Comparison of ENCODE assay signal across 21 cellular contexts in the genomic region with DNA sequence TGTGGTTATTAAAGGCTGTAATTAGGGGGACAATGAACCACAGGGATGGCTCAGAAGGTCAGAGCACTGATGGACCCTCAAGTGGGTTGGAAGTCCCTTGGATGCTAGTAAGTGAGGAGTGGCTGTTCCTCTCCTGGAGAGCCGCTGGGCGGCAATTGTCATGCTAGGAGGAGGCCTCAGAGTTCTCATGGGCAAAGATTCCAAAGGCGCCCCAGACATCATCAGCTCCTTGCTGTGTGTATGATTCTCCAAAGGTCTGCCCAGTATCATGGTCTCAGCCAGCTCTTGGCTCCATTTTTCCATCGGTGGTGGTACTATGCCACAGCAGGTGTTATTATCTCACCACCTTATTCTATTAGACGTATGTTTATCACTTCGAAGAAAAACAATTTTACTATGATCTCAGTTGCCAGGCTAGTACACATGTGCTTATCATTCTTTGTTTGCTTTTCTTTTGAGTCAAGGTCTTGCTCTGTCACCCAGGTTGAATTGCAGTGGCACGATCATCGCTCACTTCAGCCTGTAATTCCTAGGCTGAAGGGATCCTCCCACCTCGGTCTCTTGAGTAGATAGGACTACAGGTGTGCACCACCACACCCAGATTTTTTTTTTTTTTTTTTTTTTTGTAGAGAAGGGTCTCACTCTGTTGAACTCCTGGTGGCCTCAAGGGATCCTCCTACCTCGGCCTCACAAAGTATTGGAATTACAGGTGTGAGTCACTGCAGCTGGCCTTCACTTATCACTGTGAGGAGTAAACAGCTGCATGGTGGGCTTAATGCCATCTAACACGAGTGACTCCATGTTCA. TPM values are rescaled to one million over a fixed set of nuclear protein-coding genes. Genes with fewer than 3 reads are reported as not detected.
DNase-seq lines count a peak whose midpoint lies in the region; ATAC-seq, FAIRE-seq and TF ChIP-seq lines count a peak whose summit lies in the region.
"Had no signal": no experiment of that assay in that cellular context is flagged by ENCODE, and none has a peak within 500 bp of the region (broad histone marks: within the 10 kb centered on the region; RNA-seq: fewer than 3 reads in every experiment).

No MANE protein-coding gene starts in this region.

- H2AFZ ChIP-seq in astrocyte (ENCODE audit: low read depth, low read length): no peak overlapping the region
- H2AFZ ChIP-seq: GM23248 had no signal

- H3K27me3 ChIP-seq in astrocyte (ENCODE audit: insufficient read depth, low read length): no peaks in the 10 kb centered on the region
- no peaks in the 10 kb centered on the region for H3K27me3 ChIP-seq in liver (ENCODE audit: control insufficient read depth in 4 of 4, insufficient read depth in 4 of 4, low read length in 3 of 4)
- no peaks in the 10 kb centered on the region for H3K27me3 ChIP-seq in HAP-1 (ENCODE audit: low read depth)

- no peaks in the 10 kb centered on the region for H3K9me3 Mint-ChIP-seq in astrocyte (ENCODE audit: unreplicated experiment)
- H3K9me3 Mint-ChIP-seq: CD8-positive, alpha-beta memory T cell; H9; T-helper 1 cell treated with Interleukin-12 subunit alpha and Interleukin-12 subunit beta and Interleukin-4 antibody, amounts not matched to agents 30 μg/mL and 1 μg/mL, for 36 hours had no signal

- no peaks in the 10 kb centered on the region for H3K9me3 ChIP-seq in astrocyte (ENCODE audit: insufficient read depth, low read depth, low read length)
- H3K9me3 ChIP-seq in liver (ENCODE audit: control insufficient read depth in 4 of 4, low read length in 3 of 4): no peaks in the 10 kb centered on the region
- no peaks in the 10 kb centered on the region for H3K9me3 ChIP-seq in HAP-1

- no peaks in the 10 kb centered on the region for H3K27me3 Mint-ChIP-seq in astrocyte (ENCODE audit: low read depth, unreplicated experiment)
- H3K27me3 Mint-ChIP-seq: CD8-positive, alpha-beta memory T cell had no signal

- H3K9ac ChIP-seq in astrocyte (ENCODE audit: low read length) (no peak overlapping the region), liver (ENCODE audit: low read depth in 1 of 2, low read length in 2 of 2) (no peak overlapping the region)
- H3K9ac ChIP-seq: GM23248 had no signal

- TF ChIP-seq RAD21 in liver (IDR thresholded peaks at IDR 0.05): no peak

- ATAC-seq in GM18517 (IDR thresholded peaks at IDR 0.05; ENCODE audit: unreplicated experiment) (no peak), GM21526 (IDR thresholded peaks at IDR 0.05; ENCODE audit: low FRiP score, unreplicated experiment) (no peak)

- H3K4me3 ChIP-seq in astrocyte (ENCODE audit: insufficient read depth, low read depth, low read length): no peak overlapping the region
- H3K4me3 ChIP-seq in liver (ENCODE audit: low read depth in 1 of 3, low read length in 3 of 3): no peak overlapping the region
- no peak overlapping the region for H3K4me3 ChIP-seq in HAP-1
- H3K4me3 ChIP-seq: GM23248 had no signal

- H3K27ac Mint-ChIP-seq in astrocyte (ENCODE audit: unreplicated experiment): peak overlapping the region; percentile 27
- H3K27ac Mint-ChIP-seq: H9; T-helper 1 cell treated with Interleukin-12 subunit alpha and Interleukin-12 subunit beta and Interleukin-4 antibody, amounts not matched to agents 30 μg/mL and 1 μg/mL, for 36 hours had no signal

- WGBS in liver: 68% methylated on average over 11 of the region's 11 CpGs

- DNase-seq in NCI-H2029 (lab: John Stamatoyannopoulos, UW) (peak; percentile 39), NCI-H2029 treated with DMSO at 0.1 percent for 48 hours (lab: John Stamatoyannopoulos, UW) (no peak), astrocyte (ENCODE audit: low read depth) (no peak), HAP-1 (ENCODE audit: low spot score in 2 of 2) (no peak)
- DNase-seq: CD8-positive, alpha-beta memory T cell; DMS79 treated with DMSO at 0.1 percent for 48 hours; GM23248; H9; KG1; NCI-H1105; NCI-H187; NCI-H345; NCI-H524; Right ventricle myocardium superior had no signal

- no peak overlapping the region for H3K4me3 Mint-ChIP-seq in astrocyte (ENCODE audit: unreplicated experiment)
- H3K4me3 Mint-ChIP-seq: CD8-positive, alpha-beta memory T cell; H9; T-helper 1 cell treated with Interleukin-12 subunit alpha and Interleukin-12 subunit beta and Interleukin-4 antibody, amounts not matched to agents 30 μg/mL and 1 μg/mL, for 36 hours had no signal

- TF ChIP-seq CTCF in astrocyte (IDR thresholded peaks at IDR 0.05; ENCODE audit: insufficient read depth, low read depth, low read length) (no peak), liver (IDR thresholded peaks at IDR 0.05; ENCODE audit: low read depth, low read length, missing input control) (no peak)

- peaks cover 10% of the 10 kb centered on the region for H3K4me1 ChIP-seq in astrocyte (ENCODE audit: insufficient read depth, low read length)
- peaks cover 0 to 10% (median 2%) of the 10 kb centered on the region in 4 donors for H3K4me1 ChIP-seq in liver (ENCODE audit: control insufficient read depth in 4 of 4, insufficient read depth in 4 of 4, low read length in 3 of 4)
- peaks cover 8% of the 10 kb centered on the region for H3K4me1 ChIP-seq in HAP-1

- H3K4me2 ChIP-seq in astrocyte (ENCODE audit: low read length): no peak overlapping the region

- no peak for FAIRE-seq in astrocyte (lab: Jason Lieb, UNC)
- FAIRE-seq: A204.1 had no signal

- in situ Hi-C loops in HAP-1 (cut with MboI; ENCODE audit: low sequenced_read_pairs): no loop called here

- H3K79me2 ChIP-seq in astrocyte (ENCODE audit: insufficient read depth, low read length): peaks cover 75% of the 10 kb centered on the region

- H3K4me1 Mint-ChIP-seq in astrocyte (ENCODE audit: low read depth, unreplicated experiment): peaks cover 6% of the 10 kb centered on the region

- H3K36me3 ChIP-seq in astrocyte (ENCODE audit: insufficient read depth, low read length) (no peaks in the 10 kb centered on the region), liver (ENCODE audit: control insufficient read depth in 4 of 4, insufficient read depth in 3 of 4, low read depth in 1 of 4, low read length in 3 of 4) (no peaks in the 10 kb centered on the region), HAP-1 (replicated peaks) (no peaks in the 10 kb centered on the region)

- H3K27ac ChIP-seq in astrocyte (ENCODE audit: low read depth, low read length): no peak overlapping the region
- H3K27ac ChIP-seq in liver (ENCODE audit: low read depth in 1 of 2, low read length in 2 of 2): no peak overlapping the region
- H3K27ac ChIP-seq: C4-2B, GM23248, HL-60 had no signal

- peaks cover 17% of the 10 kb centered on the region for H4K20me1 ChIP-seq in astrocyte (ENCODE audit: insufficient read depth, low read length)

- peaks cover 6% of the 10 kb centered on the region for H3K36me3 Mint-ChIP-seq in astrocyte (ENCODE audit: low read depth, unreplicated experiment)

TF ChIP-seq in liver, 16 proteins besides CTCF, POLR2A, EP300 and RAD21:
- TF ChIP-seq FOXA2 (IDR thresholded peaks at IDR 0.05) (peak; percentile 41), NR2F2 (IDR thresholded peaks at IDR 0.05) (no peak), JUND (IDR thresholded peaks at IDR 0.05) (no peak), HNF4G (IDR thresholded peaks at IDR 0.05) (no peak), YY1 (IDR thresholded peaks at IDR 0.05) (no peak), RXRA (IDR thresholded peaks at IDR 0.05) (peak in 1 of 2 donors; percentile 18), HNF4A (conservative IDR thresholded peaks at IDR 0.05) (peak; percentile 11 to 37)
- TF ChIP-seq, protein P1, sequence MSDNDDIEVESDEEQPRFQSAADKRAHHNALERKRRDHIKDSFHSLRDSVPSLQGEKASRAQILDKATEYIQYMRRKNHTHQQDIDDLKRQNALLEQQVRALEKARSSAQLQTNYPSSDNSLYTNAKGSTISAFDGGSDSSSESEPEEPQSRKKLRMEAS (IDR thresholded peaks at IDR 0.05): peak; percentile 30
- TF ChIP-seq, protein P2, sequence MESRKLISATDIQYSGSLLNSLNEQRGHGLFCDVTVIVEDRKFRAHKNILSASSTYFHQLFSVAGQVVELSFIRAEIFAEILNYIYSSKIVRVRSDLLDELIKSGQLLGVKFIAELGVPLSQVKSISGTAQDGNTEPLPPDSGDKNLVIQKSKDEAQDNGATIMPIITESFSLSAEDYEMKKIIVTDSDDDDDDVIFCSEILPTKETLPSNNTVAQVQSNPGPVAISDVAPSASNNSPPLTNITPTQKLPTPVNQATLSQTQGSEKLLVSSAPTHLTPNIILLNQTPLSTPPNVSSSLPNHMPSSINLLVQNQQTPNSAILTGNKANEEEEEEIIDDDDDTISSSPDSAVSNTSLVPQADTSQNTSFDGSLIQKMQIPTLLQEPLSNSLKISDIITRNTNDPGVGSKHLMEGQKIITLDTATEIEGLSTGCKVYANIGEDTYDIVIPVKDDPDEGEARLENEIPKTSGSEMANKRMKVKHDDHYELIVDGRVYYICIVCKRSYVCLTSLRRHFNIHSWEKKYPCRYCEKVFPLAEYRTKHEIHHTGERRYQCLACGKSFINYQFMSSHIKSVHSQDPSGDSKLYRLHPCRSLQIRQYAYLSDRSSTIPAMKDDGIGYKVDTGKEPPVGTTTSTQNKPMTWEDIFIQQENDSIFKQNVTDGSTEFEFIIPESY (IDR thresholded peaks at IDR 0.05): no peak
- TF ChIP-seq, protein P3, sequence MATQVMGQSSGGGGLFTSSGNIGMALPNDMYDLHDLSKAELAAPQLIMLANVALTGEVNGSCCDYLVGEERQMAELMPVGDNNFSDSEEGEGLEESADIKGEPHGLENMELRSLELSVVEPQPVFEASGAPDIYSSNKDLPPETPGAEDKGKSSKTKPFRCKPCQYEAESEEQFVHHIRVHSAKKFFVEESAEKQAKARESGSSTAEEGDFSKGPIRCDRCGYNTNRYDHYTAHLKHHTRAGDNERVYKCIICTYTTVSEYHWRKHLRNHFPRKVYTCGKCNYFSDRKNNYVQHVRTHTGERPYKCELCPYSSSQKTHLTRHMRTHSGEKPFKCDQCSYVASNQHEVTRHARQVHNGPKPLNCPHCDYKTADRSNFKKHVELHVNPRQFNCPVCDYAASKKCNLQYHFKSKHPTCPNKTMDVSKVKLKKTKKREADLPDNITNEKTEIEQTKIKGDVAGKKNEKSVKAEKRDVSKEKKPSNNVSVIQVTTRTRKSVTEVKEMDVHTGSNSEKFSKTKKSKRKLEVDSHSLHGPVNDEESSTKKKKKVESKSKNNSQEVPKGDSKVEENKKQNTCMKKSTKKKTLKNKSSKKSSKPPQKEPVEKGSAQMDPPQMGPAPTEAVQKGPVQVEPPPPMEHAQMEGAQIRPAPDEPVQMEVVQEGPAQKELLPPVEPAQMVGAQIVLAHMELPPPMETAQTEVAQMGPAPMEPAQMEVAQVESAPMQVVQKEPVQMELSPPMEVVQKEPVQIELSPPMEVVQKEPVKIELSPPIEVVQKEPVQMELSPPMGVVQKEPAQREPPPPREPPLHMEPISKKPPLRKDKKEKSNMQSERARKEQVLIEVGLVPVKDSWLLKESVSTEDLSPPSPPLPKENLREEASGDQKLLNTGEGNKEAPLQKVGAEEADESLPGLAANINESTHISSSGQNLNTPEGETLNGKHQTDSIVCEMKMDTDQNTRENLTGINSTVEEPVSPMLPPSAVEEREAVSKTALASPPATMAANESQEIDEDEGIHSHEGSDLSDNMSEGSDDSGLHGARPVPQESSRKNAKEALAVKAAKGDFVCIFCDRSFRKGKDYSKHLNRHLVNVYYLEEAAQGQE (IDR thresholded peaks at IDR 0.05): no peak

RNA-seq across cellular contexts. Expression of a gene that starts 46.8 kb away (rescaled TPM):
- total RNA-seq in astrocyte (21.0 and 28.1 TPM in 2 replicates), liver (10 to 100 TPM; 16.6 to 21.2 TPM)
- polyA plus RNA-seq in liver: 1 to 10 TPM; 7.6 to 9.5 TPM
